Comparison of ENCODE assay signal across 8 cellular contexts in genomic region chr17:78865682-78866390, GRCh38. TPM values are rescaled to one million over a fixed set of nuclear protein-coding genes. Genes with fewer than 3 reads are reported as not detected.
DNase-seq lines count a peak whose midpoint lies in the region; ATAC-seq and TF ChIP-seq lines count a peak whose summit lies in the region.

No MANE protein-coding gene starts in this region.

- DNase-seq in HL-60 (ENCODE audit: low read depth in 1 of 2, low spot score in 1 of 2) (peak in 1 of 2 experiments; percentile 77), OCI-M1 (lab: John Stamatoyannopoulos, UW) (peak; percentile 83), fibroblast of gingiva (ENCODE audit: low read depth) (peak; percentile 66), stomach (peak; percentile 89)
- DNase-seq in activated T-cell treated with anti-CD3 and anti-CD28 coated beads, Interleukin-2, amount 50 U/mL, for 4 hours: peak; percentile 60

- peak; percentile 56 to 65 for ATAC-seq in activated T-cell treated with anti-CD3 and anti-CD28 coated beads, Interleukin-2, amount 50 U/mL, for 4 hours
- ATAC-seq in GM21619 (IDR thresholded peaks at IDR 0.05; ENCODE audit: unreplicated experiment): no peak

- no peaks in the 10 kb centered on the region for H3F3A ChIP-seq in neural cell (ENCODE audit: insufficient read depth, low read length, poor library complexity, severe bottlenecking)

- peaks cover 63 to 90% (median 76%) of the 10 kb centered on the region in 11 experiments for H3K36me3 ChIP-seq in BLaER1 treated with 17β-estradiol and CSF1 and Interleukin-3, amounts not matched to agents 10 nM and 100 nM
- no peaks in the 10 kb centered on the region for H3K36me3 ChIP-seq in neural cell (ENCODE audit: insufficient read depth, low read length)
- peaks cover 9 to 44% (median 36%) of the 10 kb centered on the region in 4 donors for H3K36me3 ChIP-seq in stomach

- peak; percentile 97 for TF ChIP-seq CTCF in HL-60 (IDR thresholded peaks at IDR 0.05; ENCODE audit: insufficient read depth, low read length)
- TF ChIP-seq CTCF in neural cell (IDR thresholded peaks at IDR 0.05; ENCODE audit: poor library complexity, severe bottlenecking): peak; percentile 84
- peak in 5 of 7 experiments; percentile 79 to 97 (median 90) for TF ChIP-seq CTCF in stomach (IDR thresholded peaks at IDR 0.05)

- peak; percentile 84 for TF ChIP-seq RAD21 in neural cell (conservative IDR thresholded peaks at IDR 0.05)

- no peak overlapping the region for H3K4me3 Mint-ChIP-seq in activated T-cell treated with anti-CD3 and anti-CD28 coated beads, Interleukin-2, amount 50 U/mL, for 4 hours

- H3K4me1 ChIP-seq in BLaER1 treated with 17β-estradiol and CSF1 and Interleukin-3, amounts not matched to agents 10 nM and 100 nM: peaks cover 13 to 76% (median 29%) of the 10 kb centered on the region in 10 experiments; a peak in 17 of 20 replicates
- H3K4me1 ChIP-seq in stomach: peaks cover 11 to 59% (median 25%) of the 10 kb centered on the region in 4 donors

- TF ChIP-seq POLR2A in stomach (IDR thresholded peaks at IDR 0.05): no peak

- no peaks in the 10 kb centered on the region for H3K9me2 ChIP-seq in neural cell (ENCODE audit: insufficient read depth, low read length)

- peaks cover 0 to 80% (median 5%) of the 10 kb centered on the region in 11 experiments; a peak in 8 of 22 replicates for H4K20me1 ChIP-seq in BLaER1 treated with 17β-estradiol and CSF1 and Interleukin-3, amounts not matched to agents 10 nM and 100 nM
- H4K20me1 ChIP-seq in neural cell (ENCODE audit: insufficient read depth): no peaks in the 10 kb centered on the region

- no peak overlapping the region for H3K4me3 ChIP-seq in BLaER1 treated with 17β-estradiol and CSF1 and Interleukin-3, amounts not matched to agents 10 nM and 100 nM
- H3K4me3 ChIP-seq in HL-60 (replicated peaks; ENCODE audit: insufficient read depth, low read length) (no peak overlapping the region), neural cell (ENCODE audit: low read length) (no peak overlapping the region), stomach (peak overlapping the region in 1 of 4 donors; percentile 24)

- whole genome bisulfite sequencing in stomach, 5 donors: 19 to 27% (median 25%) methylated on average over 19 of the region's 19 CpGs

- H3K9me3 ChIP-seq in BLaER1 treated with 17β-estradiol and CSF1 and Interleukin-3, amounts not matched to agents 10 nM and 100 nM (replicated peaks in 1 of 11): no peaks in the 10 kb centered on the region
- H3K9me3 ChIP-seq in neural cell (ENCODE audit: low read length): no peaks in the 10 kb centered on the region
- H3K9me3 ChIP-seq in stomach: no peaks in the 10 kb centered on the region

- H3K4me2 ChIP-seq in BLaER1 treated with 17β-estradiol and CSF1 and Interleukin-3, amounts not matched to agents 10 nM and 100 nM: peak overlapping the region in 10 of 11 experiments; percentile 10 to 79 (median 38); a peak in 15 of 22 replicates
- no peak overlapping the region for H3K4me2 ChIP-seq in neural cell (ENCODE audit: low read length)

- H3K9me3 Mint-ChIP-seq in activated T-cell treated with anti-CD3 and anti-CD28 coated beads, Interleukin-2, amount 50 U/mL, for 4 hours: no peaks in the 10 kb centered on the region

- no peaks in the 10 kb centered on the region for H3K79me2 ChIP-seq in neural cell (replicated peaks; ENCODE audit: insufficient read depth, low read length)

- H3K4me1 Mint-ChIP-seq in activated T-cell treated with anti-CD3 and anti-CD28 coated beads, Interleukin-2, amount 50 U/mL, for 4 hours (ENCODE audit: low read depth): no peaks in the 10 kb centered on the region

- no peak overlapping the region for H3K9ac ChIP-seq in BLaER1 treated with 17β-estradiol and CSF1 and Interleukin-3, amounts not matched to agents 10 nM and 100 nM
- H3K9ac ChIP-seq in neural cell (ENCODE audit: low read length): no peak overlapping the region

- no peak overlapping the region for H3K27ac ChIP-seq in BLaER1 treated with 17β-estradiol and CSF1 and Interleukin-3, amounts not matched to agents 10 nM and 100 nM
- H3K27ac ChIP-seq in HL-60 (replicated peaks) (no peak overlapping the region), neural cell (ENCODE audit: low read length) (no peak overlapping the region), stomach (peak overlapping the region in 2 of 5 donors; percentile 17 to 55)

- H3K27me3 Mint-ChIP-seq in activated T-cell treated with anti-CD3 and anti-CD28 coated beads, Interleukin-2, amount 50 U/mL, for 4 hours (ENCODE audit: low read depth): peaks cover 7% of the 10 kb centered on the region

- no peaks in the 10 kb centered on the region for H3K27me3 ChIP-seq in BLaER1 treated with 17β-estradiol and CSF1 and Interleukin-3, amounts not matched to agents 10 nM and 100 nM
- H3K27me3 ChIP-seq in HL-60 (ENCODE audit: insufficient read depth, poor library complexity, severe bottlenecking) (no peaks in the 10 kb centered on the region), neural cell (ENCODE audit: insufficient read depth, low read depth, low read length) (no peaks in the 10 kb centered on the region), stomach (no peaks in the 10 kb centered on the region)

- no peaks in the 10 kb centered on the region for H3K36me3 Mint-ChIP-seq in activated T-cell treated with anti-CD3 and anti-CD28 coated beads, Interleukin-2, amount 50 U/mL, for 4 hours (ENCODE audit: insufficient read depth)

- intact Hi-C loops in stomach (cut with DNase I; ENCODE audit: low total_unique reads): loop anchor here (5.0 kb wide), 1 partner anchor 106 kb away; no protein-coding TSS in a partner anchor

- no peak for TF ChIP-seq EP300 in neural cell (conservative IDR thresholded peaks at IDR 0.05; ENCODE audit: poor library complexity, severe bottlenecking)
- no peak for TF ChIP-seq EP300 in stomach (IDR thresholded peaks at IDR 0.05)

- H2AFZ ChIP-seq in neural cell (ENCODE audit: low read depth, low read length): no peak overlapping the region

TF ChIP-seq in neural cell, 6 proteins besides CTCF, POLR2A, EP300 and RAD21:
- TF ChIP-seq SMC3 (conservative IDR thresholded peaks at IDR 0.05; ENCODE audit: poor library complexity) (peak; percentile 85), MXI1 (conservative IDR thresholded peaks at IDR 0.05; ENCODE audit: poor library complexity, severe bottlenecking) (no peak)
TF ChIP-seq in neural cell: peak in this region for 1.

RNA-seq across cellular contexts. Expression of gene USP36, which starts 25.2 kb away (rescaled TPM):
- 100 to 1,000 TPM; 157 to 179 (median 170) TPM for total RNA-seq in activated T-cell treated with anti-CD3 and anti-CD28 coated beads, Interleukin-2, amount 50 U/mL, for 4 hours
- polyA plus RNA-seq in neural cell (12.8 and 14.4 TPM in 2 replicates), stomach (10 to 100 TPM; 14.2 to 20.9 (median 15.3) TPM)
- 17.1 and 22.4 TPM in 2 replicates for polyA minus RNA-seq in neural cell
- total RNA-seq in stomach: 100 to 1,000 TPM in 1 of 5 donors, 10 to 100 TPM in 4; 33.3 to 106 (median 42.0) TPM

RNA-seq across cellular contexts. Expression of gene CEP295NL, which starts 37.2 kb away (rescaled TPM):
- not detected for total RNA-seq in activated T-cell treated with anti-CD3 and anti-CD28 coated beads, Interleukin-2, amount 50 U/mL, for 4 hours
- polyA plus RNA-seq in neural cell: not detected in 2 replicates
- polyA minus RNA-seq in neural cell: 0.97 and 2.5 TPM in 2 replicates
- total RNA-seq in stomach: 10 to 100 TPM in 2 of 5 donors, 1 to 10 TPM in 3; 4.2 to 23.9 (median 7.1) TPM
- polyA plus RNA-seq in stomach: under 1 TPM in 2 of 3 donors, not detected in 1; 0.31 to 0.40 TPM

RNA-seq across cellular contexts. Expression of gene TIMP2, which starts 59.4 kb away (rescaled TPM):
- total RNA-seq in activated T-cell treated with anti-CD3 and anti-CD28 coated beads, Interleukin-2, amount 50 U/mL, for 4 hours: 1 to 10 TPM in 1 of 3 donors, under 1 TPM in 2; 0.63 to 1.0 (median 0.81) TPM
- polyA plus RNA-seq in neural cell (25.6 and 26.7 TPM in 2 replicates), stomach (10 to 100 TPM; 20.9 to 34.4 (median 29.4) TPM)
- polyA minus RNA-seq in neural cell: 31.7 and 44.1 TPM in 2 replicates
- total RNA-seq in stomach: 10 to 100 TPM; 37.4 to 100.0 (median 66.1) TPM

Comparison
In these comparisons a context has a peak if more than half of its experiments do, and no peak if none do; other contexts are left out.
1. RNA of gene CEP295NL, which starts 37.2 kb away (total RNA-seq): 4.2 to 23.9 TPM in stomach; not detected in activated T-cell treated with anti-CD3 and anti-CD28 coated beads, Interleukin-2, amount 50 U/mL, for 4 hours; every median in the first group is over 4 times any median in the second.
2. RNA of gene TIMP2, which starts 59.4 kb away (total RNA-seq): 37.4 to 100.0 TPM in stomach; 0.63 to 1.0 TPM in activated T-cell treated with anti-CD3 and anti-CD28 coated beads, Interleukin-2, amount 50 U/mL, for 4 hours; every median in the first group is over 10 times any median in the second.
3. Peak in every context shown above with its lines, with median percentiles within 50 percentile points of each other: CTCF ChIP-seq.